2 cellular contexts compared by ENCODE assay signal in genomic region chr9:35682083-35682482, GRCh38.
TF ChIP-seq lines count a peak whose summit lies in the region.

No MANE protein-coding gene starts in this region.

TF ChIP-seq in IMR-90, 13 proteins besides CTCF, POLR2A, EP300 and RAD21:
- TF ChIP-seq NFE2L2 (IDR thresholded peaks at IDR 0.05; ENCODE audit: low read depth, low read length): no peak
- no peak for TF ChIP-seq MAZ (IDR thresholded peaks at IDR 0.05; ENCODE audit: borderline replicate concordance, low read depth, low read length)
- no peak for TF ChIP-seq USF2 (IDR thresholded peaks at IDR 0.05; ENCODE audit: low read depth, low read length)
- TF ChIP-seq CHD1 (IDR thresholded peaks at IDR 0.05; ENCODE audit: low read depth, low read length): no peak
- TF ChIP-seq, protein P1, sequence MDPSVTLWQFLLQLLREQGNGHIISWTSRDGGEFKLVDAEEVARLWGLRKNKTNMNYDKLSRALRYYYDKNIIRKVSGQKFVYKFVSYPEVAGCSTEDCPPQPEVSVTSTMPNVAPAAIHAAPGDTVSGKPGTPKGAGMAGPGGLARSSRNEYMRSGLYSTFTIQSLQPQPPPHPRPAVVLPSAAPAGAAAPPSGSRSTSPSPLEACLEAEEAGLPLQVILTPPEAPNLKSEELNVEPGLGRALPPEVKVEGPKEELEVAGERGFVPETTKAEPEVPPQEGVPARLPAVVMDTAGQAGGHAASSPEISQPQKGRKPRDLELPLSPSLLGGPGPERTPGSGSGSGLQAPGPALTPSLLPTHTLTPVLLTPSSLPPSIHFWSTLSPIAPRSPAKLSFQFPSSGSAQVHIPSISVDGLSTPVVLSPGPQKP (IDR thresholded peaks at IDR 0.05; ENCODE audit: borderline replicate concordance, low read depth, low read length): no peak
- no peak for TF ChIP-seq SMC3 (IDR thresholded peaks at IDR 0.05; ENCODE audit: low read depth, low read length)

TF ChIP-seq in H1, 55 proteins besides CTCF, POLR2A, EP300 and RAD21:
- TF ChIP-seq POLR2AphosphoS5 (IDR thresholded peaks at IDR 0.05; ENCODE audit: low read depth, low read length): peak; percentile 68; the same call in 1 of the 2 replicates
- TF ChIP-seq SIX5 (IDR thresholded peaks at IDR 0.05; ENCODE audit: low read depth, low read length): no peak
